28 cellular contexts compared by ENCODE assay signal in genomic region chr1:35175067-35176001, GRCh38. TPM values are rescaled to one million over a fixed set of nuclear protein-coding genes. Genes with fewer than 3 reads are reported as not detected.
DNase-seq lines count a peak whose midpoint lies in the region; ATAC-seq, FAIRE-seq and TF ChIP-seq lines count a peak whose summit lies in the region.
"Had no signal": no experiment of that assay in that cellular context is flagged by ENCODE, and none has a peak within 500 bp of the region (broad histone marks: within the 10 kb centered on the region; RNA-seq: fewer than 3 reads in every experiment).

No MANE protein-coding gene starts in this region.

- H2AFZ ChIP-seq in Karpas-422 (ENCODE audit: low read length) (no peak overlapping the region), H1 (ENCODE audit: low read length) (no peak overlapping the region)

- H3K4ac ChIP-seq in H1 (replicated peaks; ENCODE audit: insufficient read length, low read depth, low read length), result no peak overlapping the region

- intact Hi-C loops in activated CD4-positive, alpha-beta T cell treated with anti-CD3 and anti-CD28 coated beads, Interleukin-2, amount 10 ng/mL, durations not matched to agents 24 days and 14 days (cut with micrococcal nuclease), result no loop called here

- H2BK12ac ChIP-seq in H1 (ENCODE audit: low read depth, low read length), result no peak overlapping the region

- H3K9me3 Mint-ChIP-seq in progenitor cell of endocrine pancreas (ENCODE audit: low read depth), result no peaks in the 10 kb centered on the region
- H3K9me3 Mint-ChIP-seq in activated CD4-positive, alpha-beta T cell treated with anti-CD3 and anti-CD28 coated beads, Interleukin-2, amount 10 ng/mL, durations not matched to agents 24 days and 14 days, result no peaks in the 10 kb centered on the region
- H3K9me3 Mint-ChIP-seq: CD8-positive, alpha-beta T cell had no signal

- H3K27me3 Mint-ChIP-seq in progenitor cell of endocrine pancreas, result no peaks in the 10 kb centered on the region
- H3K27me3 Mint-ChIP-seq in activated CD4-positive, alpha-beta T cell treated with anti-CD3 and anti-CD28 coated beads, Interleukin-2, amount 10 ng/mL, durations not matched to agents 24 days and 14 days, result no peaks in the 10 kb centered on the region
- H3K27me3 Mint-ChIP-seq: naive B cell had no signal

- no peak for TF ChIP-seq RAD21 in H1 (IDR thresholded peaks at IDR 0.05 in 1 of 2, conservative IDR thresholded peaks at IDR 0.05 in 1 of 2; ENCODE audit: low read depth in 2 of 2, low read length in 2 of 2)

- H3K4me1 Mint-ChIP-seq in progenitor cell of endocrine pancreas (ENCODE audit: low read depth), result peaks cover 32% of the 10 kb centered on the region
- peaks cover 11% of the 10 kb centered on the region for H3K4me1 Mint-ChIP-seq in activated CD4-positive, alpha-beta T cell treated with anti-CD3 and anti-CD28 coated beads, Interleukin-2, amount 10 ng/mL, durations not matched to agents 24 days and 14 days

- H2BK20ac ChIP-seq in H1 (ENCODE audit: low read length), result no peak overlapping the region

- H4K5ac ChIP-seq in H1 (ENCODE audit: insufficient read length, low read depth, low read length), result no peak overlapping the region

- peak; percentile 12 to 31 for TF ChIP-seq POLR2A in H1 (IDR thresholded peaks at IDR 0.05; ENCODE audit: control extremely low read depth in 1 of 2, low read depth in 2 of 2, low read length in 2 of 2)

- no peak for TF ChIP-seq EP300 in H1 (IDR thresholded peaks at IDR 0.05; ENCODE audit: borderline replicate concordance in 1 of 2, low read depth in 2 of 2, low read length in 2 of 2)

- no peak for FAIRE-seq in H1 (lab: Jason Lieb, UNC)
- FAIRE-seq: frontal cortex had no signal

- H3K36me3 Mint-ChIP-seq in progenitor cell of endocrine pancreas (ENCODE audit: insufficient read depth), result peaks cover 24% of the 10 kb centered on the region
- H3K36me3 Mint-ChIP-seq in activated CD4-positive, alpha-beta T cell treated with anti-CD3 and anti-CD28 coated beads, Interleukin-2, amount 10 ng/mL, durations not matched to agents 24 days and 14 days (ENCODE audit: low read depth), result peaks cover 60% of the 10 kb centered on the region
- H3K36me3 Mint-ChIP-seq: naive B cell had no signal

- peaks cover 2% of the 10 kb centered on the region for H3K79me1 ChIP-seq in H1 (ENCODE audit: low read depth, low read length)

- H2BK120ac ChIP-seq in H1 (replicated peaks; ENCODE audit: low read depth, low read length), result no peak overlapping the region

- H3K27ac Mint-ChIP-seq in progenitor cell of endocrine pancreas, result peak overlapping the region; percentile 71
- H3K27ac Mint-ChIP-seq in activated CD4-positive, alpha-beta T cell treated with anti-CD3 and anti-CD28 coated beads, Interleukin-2, amount 10 ng/mL, durations not matched to agents 24 days and 14 days, result no peak overlapping the region

- no peak overlapping the region for H3K9ac ChIP-seq in Karpas-422 (ENCODE audit: low read length)
- H3K9ac ChIP-seq in H1 (replicated peaks in 1 of 4; ENCODE audit: extremely low read depth in 1 of 4, low read depth in 3 of 4, low read length in 3 of 4), result no peak overlapping the region

- CTCF ChIA-PET in H1 (lab: Charles Lee; ENCODE audit: partially characterized antibody), result no interaction called here

- no peak overlapping the region for H3K18ac ChIP-seq in H1 (ENCODE audit: extremely low read depth, low read length)

- H3K79me2 ChIP-seq in Karpas-422 (ENCODE audit: low read length) (no peaks in the 10 kb centered on the region), H1 (ENCODE audit: control insufficient read depth in 1 of 2, insufficient read depth in 2 of 2, low read length in 2 of 2) (peaks cover 0 to 15% of the 10 kb centered on the region in 2 experiments; a peak in 2 of 4 replicates)

- no peak overlapping the region for H3K14ac ChIP-seq in H1 (ENCODE audit: insufficient read length)

- H3K4me2 ChIP-seq in Karpas-422 (ENCODE audit: low read depth, low read length, poor library complexity, severe bottlenecking), result no peak overlapping the region
- no peak overlapping the region for H3K4me2 ChIP-seq in H1 (ENCODE audit: insufficient read depth in 1 of 2, low read depth in 2 of 2, low read length in 2 of 2)

- POLR2A ChIA-PET in H1 (lab: Charles Lee; ENCODE audit: partially characterized antibody), result interaction anchor here (0.6 to 9.7 kb wide), 14 partner anchors 8 to 332 kb away, joined by 3 to 97 read pairs (median 3); partner anchors contain the start of gene SFPQ

- no peak overlapping the region for H4K8ac ChIP-seq in H1 (ENCODE audit: extremely low read depth, insufficient read depth, low read length)

- no peak overlapping the region for H2BK15ac ChIP-seq in H1 (ENCODE audit: low read length)

- DNase-seq in activated T-cell treated with anti-CD3 and anti-CD28 coated beads, Interleukin-2, amount 50 U/mL, for 48 hours, result peak; percentile 40
- DNase-seq in activated T-cell treated with anti-CD3 and anti-CD28 coated beads, Interleukin-2, amount 50 U/mL, for 1 hour, result no peak
- peak; percentile 42 for DNase-seq in Karpas-422
- DNase-seq in H1 (ENCODE audit: low read depth in 1 of 2, low spot score in 2 of 2), result no peak
- no peak for DNase-seq in progenitor cell of endocrine pancreas (ENCODE audit: low spot score, unreplicated experiment)
- DNase-seq in activated CD4-positive, alpha-beta T cell treated with anti-CD3 and anti-CD28 coated beads, Interleukin-2, amount 10 ng/mL, durations not matched to agents 24 days and 14 days, result no peak
- DNase-seq: activated CD4-positive, alpha-beta T cell treated with anti-CD3 and anti-CD28 coated beads for 4 hours; activated gamma-delta T cell; BE2C; caudate nucleus; CD8-positive, alpha-beta T cell; GOT3; heart right ventricle; naive B cell; NCI-H1436; NCI-H2081; NCI-H345; NCI-H69; occipital lobe; Right ventricle myocardium superior; stimulated activated CD4-positive, alpha-beta T cell treated with anti-CD3 and anti-CD28 coated beads, Interleukin-4, amount 100 ng/mL, for 1 hour had no signal

- ATAC-seq in GM19397 (IDR thresholded peaks at IDR 0.05; ENCODE audit: unreplicated experiment) (no peak), HG02970 (IDR thresholded peaks at IDR 0.05; ENCODE audit: low FRiP score, unreplicated experiment) (no peak)
- ATAC-seq: CD8-positive, alpha-beta T cell; Panc1 had no signal

- WGBS in H1 (ENCODE audit: extremely low coverage in 1 of 2, insufficient coverage in 1 of 2, insufficient read length in 1 of 2, insufficient replicate concordance in 2 of 2, low coverage in 1 of 2, low lambda C conversion rate in 2 of 2, missing lambda C conversion rate in 1 of 2), 2 experiments, result 92% methylated on average over 10 of the region's 10 CpGs; no CpG with 5 or more reads in 1 of the 2 experiments

- H3K36me3 ChIP-seq in Karpas-422 (ENCODE audit: insufficient read depth, low read length), result peaks cover 48% of the 10 kb centered on the region
- H3K36me3 ChIP-seq in H1 (ENCODE audit: control insufficient read depth in 2 of 4, insufficient read depth in 4 of 4, low read length in 3 of 4), result peaks cover 8 to 56% (median 42%) of the 10 kb centered on the region in 4 experiments

- TF ChIP-seq CTCF in H1 (IDR thresholded peaks at IDR 0.05; ENCODE audit: control extremely low read depth in 1 of 3, insufficient read depth in 1 of 3, low read depth in 1 of 3, low read length in 3 of 3) (no peak), progenitor cell of endocrine pancreas (IDR thresholded peaks at IDR 0.05; ENCODE audit: unreplicated experiment) (no peak)

- H3K4me3 Mint-ChIP-seq in progenitor cell of endocrine pancreas (ENCODE audit: low read depth), result no peak overlapping the region
- no peak overlapping the region for H3K4me3 Mint-ChIP-seq in activated CD4-positive, alpha-beta T cell treated with anti-CD3 and anti-CD28 coated beads, Interleukin-2, amount 10 ng/mL, durations not matched to agents 24 days and 14 days
- H3K4me3 Mint-ChIP-seq: CD8-positive, alpha-beta T cell had no signal

- no peak overlapping the region for H4K91ac ChIP-seq in H1 (replicated peaks; ENCODE audit: insufficient read length, low read length)

- no peaks in the 10 kb centered on the region for H3K9me3 ChIP-seq in Karpas-422 (ENCODE audit: low read length)
- no peaks in the 10 kb centered on the region for H3K9me3 ChIP-seq in H1 (ENCODE audit: insufficient read depth in 2 of 2, low read depth in 1 of 2, low read length in 1 of 2)
- H3K9me3 ChIP-seq: BE2C, heart right ventricle, tibial nerve had no signal

- H2BK5ac ChIP-seq in H1 (ENCODE audit: low read depth, low read length), result no peak overlapping the region

- peaks cover 38% of the 10 kb centered on the region for H4K20me1 ChIP-seq in Karpas-422 (ENCODE audit: insufficient read depth, low read depth, low read length)
- peaks cover 18 to 23% of the 10 kb centered on the region in 2 experiments for H4K20me1 ChIP-seq in H1 (replicated peaks in 1 of 2; ENCODE audit: control insufficient read depth in 1 of 2, insufficient read depth in 2 of 2, low read length in 2 of 2)

- H3K9me2 ChIP-seq in Karpas-422 (replicated peaks; ENCODE audit: insufficient read depth, low read length), result no peaks in the 10 kb centered on the region

- H3K27me3 ChIP-seq in Karpas-422 (ENCODE audit: low read length) (no peaks in the 10 kb centered on the region), H1 (replicated peaks in 1 of 4; ENCODE audit: control insufficient read depth in 3 of 4, extremely low read depth in 1 of 4, insufficient read depth in 3 of 4, low read length in 3 of 4) (no peaks in the 10 kb centered on the region)
- H3K27me3 ChIP-seq: BE2C, heart right ventricle, tibial nerve had no signal

- H3K27ac ChIP-seq in Karpas-422 (ENCODE audit: low read length), result no peak overlapping the region
- no peak overlapping the region for H3K27ac ChIP-seq in H1 (ENCODE audit: low read depth, low read length)
- H3K27ac ChIP-seq: heart right ventricle, HL-60, tibial nerve, VCaP had no signal

- H3K56ac ChIP-seq in H1 (replicated peaks; ENCODE audit: insufficient read length, low read depth, low read length), result no peak overlapping the region

- no peak overlapping the region for H3K23ac ChIP-seq in H1 (ENCODE audit: insufficient read length)

- H3K4me3 ChIP-seq in Karpas-422 (ENCODE audit: low read length) (no peak overlapping the region), H1 (ENCODE audit: extremely low read depth in 1 of 4, insufficient read depth in 2 of 4, low read depth in 3 of 4, low read length in 4 of 4) (no peak overlapping the region)
- H3K4me3 ChIP-seq: heart right ventricle, tibial nerve had no signal

- H3K4me1 ChIP-seq in Karpas-422 (ENCODE audit: low read length), result no peaks in the 10 kb centered on the region
- peaks cover 0 to 2% (median 0%) of the 10 kb centered on the region in 4 experiments; a peak in 2 of 7 replicates for H3K4me1 ChIP-seq in H1 (replicated peaks in 1 of 4; ENCODE audit: control insufficient read depth in 3 of 4, insufficient read depth in 4 of 4, low read length in 3 of 4)
- H3K4me1 ChIP-seq: BE2C had no signal

- H2AK5ac ChIP-seq in H1 (ENCODE audit: low read depth, low read length), result no peak overlapping the region

- no peaks in the 10 kb centered on the region for H3K23me2 ChIP-seq in H1 (ENCODE audit: low read depth, low read length)

RNA-seq across cellular contexts. Expression of gene SFPQ, which starts 17.6 kb away (rescaled TPM):
- total RNA-seq in Karpas-422 (2014; rRNA removed; shearing (Covaris generic); ENCODE audit: low replicate concordance), result 172 and 196 TPM in 2 replicates
- 442 and 469 TPM in 2 replicates for total RNA-seq in H1 (2021; fragmentation: NEBNext Ultra II Directional; extraction: Animal tissue kit (Norgen Biotek cat#: 25700))
- polyA plus RNA-seq in H1 (2011; rRNA removed), result 109 and 118 TPM in 2 replicates
- 176 TPM for polyA plus RNA-seq in H1 (2011; cell fraction: cytosol; rRNA removed)
- 113 TPM for polyA plus RNA-seq in H1 (2011; cell fraction: nucleus; rRNA removed)
- 376 to 503 TPM (median 386 TPM) in 4 replicates for polyA plus RNA-seq in H1 (2012, experiment 1 of 2)
- polyA plus RNA-seq in H1 (2012, experiment 2 of 2), result 78.0 TPM
- polyA plus RNA-seq in H1 (2013, experiment 1 of 2), result 361 TPM
- 325 TPM for polyA plus RNA-seq in H1 (2013, experiment 2 of 2)
- polyA minus RNA-seq in H1 (2011; rRNA and poly(A)+ RNA removed), result 94.7 and 99.9 TPM in 2 replicates
- polyA minus RNA-seq in H1 (2011; cell fraction: cytosol; rRNA and poly(A)+ RNA removed), result 139 TPM
- 203 TPM for polyA minus RNA-seq in H1 (2011; cell fraction: nucleus; rRNA and poly(A)+ RNA removed)
- total RNA-seq in progenitor cell of endocrine pancreas, result 651 and 653 TPM in 2 replicates
- total RNA-seq in activated CD4-positive, alpha-beta T cell treated with anti-CD3 and anti-CD28 coated beads, Interleukin-2, amount 10 ng/mL, durations not matched to agents 24 days and 14 days, result 385 and 392 TPM in 2 replicates

Comparison
In these comparisons a context has a peak if more than half of its experiments do, and no peak if none do; other contexts are left out.
1. DNase-seq: peak in activated T-cell treated with anti-CD3 and anti-CD28 coated beads, Interleukin-2, amount 50 U/mL, for 48 hours (2 of 2) and Karpas-422 (single experiment); none in activated T-cell treated with anti-CD3 and anti-CD28 coated beads, Interleukin-2, amount 50 U/mL, for 1 hour (single experiment), H1 (0 of 2), progenitor cell of endocrine pancreas (single experiment) and activated CD4-positive, alpha-beta T cell treated with anti-CD3 and anti-CD28 coated beads, Interleukin-2, amount 10 ng/mL, durations not matched to agents 24 days and 14 days (single experiment).